In genomic region chr17:17206149-17206912, GRCh38 we compare ENCODE assay signal across 8 cellular contexts. TPM values are rescaled to one million over a fixed set of nuclear protein-coding genes. Genes with fewer than 3 reads are reported as not detected.
DNase-seq lines count a peak whose midpoint lies in the region; ATAC-seq lines count a peak whose summit lies in the region.

PLD6 (minus strand) TSS chr17:17206333; CDS start chr17:17206286, 47 bp downstream.

- DNase-seq in NCI-H460 (ENCODE audit: extremely low read depth, low read depth), result peak; percentile 77
- DNase-seq in activated CD4-positive, CD25-positive, alpha-beta regulatory T cell treated with anti-CD3 and anti-CD28 coated beads, Interleukin-2, amount 50 U/mL, for 72 hours, result peak; percentile 97
- peak; percentile 94 for DNase-seq in central memory CD4-positive, alpha-beta T cell
- DNase-seq in lung microvascular endothelial cell (ENCODE audit: low read depth in 2 of 2), result peak; percentile 78 to 86
- DNase-seq in stimulated activated CD8-positive, alpha-beta memory T cell treated with anti-CD3 and anti-CD28 coated beads, Interleukin-4, amount 100 ng/mL, for 1 hour (ENCODE audit: low read depth in 2 of 2, low spot score in 1 of 2), result peak; percentile 66 to 75

- ATAC-seq in GM18498 (IDR thresholded peaks at IDR 0.05; ENCODE audit: unreplicated experiment) (peak; percentile 67), HG03025 (IDR thresholded peaks at IDR 0.05; ENCODE audit: low FRiP score, unreplicated experiment) (peak; percentile 50), HG02623 (IDR thresholded peaks at IDR 0.05; ENCODE audit: unreplicated experiment) (no peak)

RNA-seq across cellular contexts. Expression of gene PLD6, which starts in this region (rescaled TPM):
- 10.2 and 11.7 TPM in 2 replicates for total RNA-seq in NCI-H460 (2014; rRNA removed; shearing (Covaris generic))
- 8.0 and 9.1 TPM in 2 replicates for polyA plus RNA-seq in NCI-H460 (2014; cell fraction: nucleus; rRNA removed)
- 1.3 and 2.8 TPM in 2 replicates for total RNA-seq in lung microvascular endothelial cell
